In genomic region chr6:144132167-144132690, GRCh38 we compare ENCODE assay signal across 2 cellular contexts. TPM values are rescaled to one million over a fixed set of nuclear protein-coding genes. Genes with fewer than 3 reads are reported as not detected.
"Had no signal": no experiment of that assay in that cellular context is flagged by ENCODE, and none has a peak within 500 bp of the region (broad histone marks: within the 10 kb centered on the region; RNA-seq: fewer than 3 reads in every experiment).

No MANE protein-coding gene starts in this region.

RNA-seq across cellular contexts. Expression of gene STX11, which starts 18.1 kb away (rescaled TPM):
- total RNA-seq: progenitor cell of endocrine pancreas had no signal
- polyA plus RNA-seq: neural cell had no signal
